ENCODE assay signal across 12 cellular contexts in genomic region chr7:41731486-41732278, GRCh38. TPM values are rescaled to one million over a fixed set of nuclear protein-coding genes. Genes with fewer than 3 reads are reported as not detected.
DNase-seq lines count a peak whose midpoint lies in the region; ATAC-seq, FAIRE-seq and TF ChIP-seq lines count a peak whose summit lies in the region.
"Had no signal": no experiment of that assay in that cellular context is flagged by ENCODE, and none has a peak within 500 bp of the region (broad histone marks: within the 10 kb centered on the region; RNA-seq: fewer than 3 reads in every experiment).

No MANE protein-coding gene starts in this region.

- H3K9me3 ChIP-seq in mesenchymal stem cell (ENCODE audit: control insufficient read depth, low read length) (no peaks in the 10 kb centered on the region), GM23248 (ENCODE audit: low read depth) (no peaks in the 10 kb centered on the region), kidney (ENCODE audit: control insufficient read depth in 1 of 2, low read length in 2 of 2) (no peaks in the 10 kb centered on the region)
- H3K9me3 ChIP-seq: left lung, tibial nerve had no signal

- H3F3A ChIP-seq in GM23248 (ENCODE audit: insufficient read depth): peaks cover 8% of the 10 kb centered on the region; the same call in 1 of the 2 replicates

- peaks cover 2% of the 10 kb centered on the region for H3K4me1 ChIP-seq in mesenchymal stem cell (ENCODE audit: control insufficient read depth, insufficient read depth, low read depth, low read length)
- no peaks in the 10 kb centered on the region for H3K4me1 ChIP-seq in GM23248 (ENCODE audit: insufficient read depth)
- no peaks in the 10 kb centered on the region for H3K4me1 ChIP-seq in kidney (ENCODE audit: control insufficient read depth in 1 of 2, insufficient read depth in 1 of 2, low read depth in 1 of 2, low read length in 2 of 2)

- peak overlapping the region; percentile 14 for H3K9ac ChIP-seq in mesenchymal stem cell (ENCODE audit: low read length)
- H3K9ac ChIP-seq in GM23248: no peak overlapping the region
- H3K9ac ChIP-seq in kidney (ENCODE audit: low read length in 2 of 2): no peak overlapping the region

- H4K8ac ChIP-seq in mesenchymal stem cell (ENCODE audit: low read length): no peak overlapping the region

- H3K14ac ChIP-seq in mesenchymal stem cell (ENCODE audit: low read length in 2 of 2): no peak overlapping the region

- H4K20me1 ChIP-seq in GM23248 (ENCODE audit: insufficient read depth): no peaks in the 10 kb centered on the region

- no peaks in the 10 kb centered on the region for H3K79me1 ChIP-seq in mesenchymal stem cell (replicated peaks; ENCODE audit: low read length, poor library complexity, severe bottlenecking)

- DNase-seq in mesenchymal stem cell (peak; percentile 37), GM23248 (no peak), kidney (no peak), posterior cingulate gyrus (no peak)
- DNase-seq in activated naive CD4-positive, alpha-beta T cell treated with anti-CD3 and anti-CD28 coated beads, Interleukin-2, amount 50 U/mL, for 16 hours: no peak
- DNase-seq: DMS79 treated with DMSO at 0.1 percent for 48 hours, KG1, left lung had no signal

- H3K27ac ChIP-seq in mesenchymal stem cell (ENCODE audit: low read length, poor library complexity, severe bottlenecking) (no peak overlapping the region), GM23248 (no peak overlapping the region), kidney (ENCODE audit: low read depth in 2 of 2, low read length in 2 of 2) (no peak overlapping the region)
- H3K27ac ChIP-seq: left lung, tibial nerve had no signal

- no peak overlapping the region for H2AK5ac ChIP-seq in mesenchymal stem cell (ENCODE audit: low read length, severe bottlenecking)

- no peak overlapping the region for H3K4me2 ChIP-seq in mesenchymal stem cell (ENCODE audit: low read length, poor library complexity, severe bottlenecking)
- no peak overlapping the region for H3K4me2 ChIP-seq in GM23248 (ENCODE audit: unreplicated experiment)

- ATAC-seq in GM18867 (IDR thresholded peaks at IDR 0.05; ENCODE audit: unreplicated experiment) (peak; percentile 99), GM21786 (IDR thresholded peaks at IDR 0.05; ENCODE audit: unreplicated experiment) (peak; percentile 97), HG03460 (IDR thresholded peaks at IDR 0.05; ENCODE audit: unreplicated experiment) (peak; percentile 94)
- ATAC-seq: left lung had no signal

- H2BK15ac ChIP-seq in mesenchymal stem cell (ENCODE audit: low read depth, poor library complexity, severe bottlenecking): no peak overlapping the region

- H3K36me3 ChIP-seq in mesenchymal stem cell (ENCODE audit: control insufficient read depth in 1 of 2, insufficient read depth in 2 of 2, low read depth in 1 of 2, low read length in 2 of 2) (no peaks in the 10 kb centered on the region), GM23248 (ENCODE audit: low read depth) (no peaks in the 10 kb centered on the region), kidney (ENCODE audit: control insufficient read depth in 1 of 2, insufficient read depth in 2 of 2, low read length in 2 of 2) (no peaks in the 10 kb centered on the region)
- H3K36me3 ChIP-seq: left lung, tibial nerve had no signal

- TF ChIP-seq CTCF in kidney (IDR thresholded peaks at IDR 0.05; ENCODE audit: borderline replicate concordance, extremely low read depth, insufficient read depth): no peak

- H2AFZ ChIP-seq in mesenchymal stem cell (ENCODE audit: low read depth, low read length): no peak overlapping the region
- no peak overlapping the region for H2AFZ ChIP-seq in GM23248

- no peak overlapping the region for H2BK5ac ChIP-seq in mesenchymal stem cell (ENCODE audit: low read depth, low read length, poor library complexity, severe bottlenecking)

- no peaks in the 10 kb centered on the region for H3K9me2 ChIP-seq in GM23248 (ENCODE audit: insufficient read depth)

- no peak overlapping the region for H2BK12ac ChIP-seq in mesenchymal stem cell (ENCODE audit: low read length in 2 of 2)

- H3K4me3 ChIP-seq in mesenchymal stem cell (ENCODE audit: insufficient read depth in 1 of 2, low read depth in 1 of 2, low read length in 2 of 2) (no peak overlapping the region), GM23248 (no peak overlapping the region), kidney (ENCODE audit: low read length in 2 of 2) (no peak overlapping the region)
- H3K4me3 ChIP-seq: left lung, tibial nerve had no signal

- in situ Hi-C loops in GM23248 (cut with MboI): no loop called here

- 92% methylated on average over 5 of the region's 6 CpGs for WGBS in mesenchymal stem cell
- 77 to 81% methylated on average over 6 of the region's 6 CpGs for WGBS in GM23248 (ENCODE audit: low coverage in 1 of 2, low lambda C conversion rate in 2 of 2, missing lambda C conversion rate in 2 of 2), 2 experiments

- no peak overlapping the region for H3K4ac ChIP-seq in mesenchymal stem cell (ENCODE audit: low read depth in 1 of 2, low read length in 2 of 2)

- FAIRE-seq in kidney (lab: Jason Lieb, UNC): no peak

- no peak overlapping the region for H3K18ac ChIP-seq in mesenchymal stem cell (ENCODE audit: low read depth in 1 of 2, low read length in 2 of 2)

- no peak overlapping the region for H3K23ac ChIP-seq in mesenchymal stem cell (ENCODE audit: low read length in 2 of 2)

- H3K79me2 ChIP-seq in GM23248 (ENCODE audit: insufficient read depth): no peaks in the 10 kb centered on the region

- intact Hi-C loops in kidney (cut with DNase I) (no loop called here), posterior cingulate gyrus (cut with DNase I) (loop anchor here (10.0 kb wide), 2 partner anchors 1407 to 1497 kb away; no protein-coding TSS in a partner anchor)

- no peak overlapping the region for H4K91ac ChIP-seq in mesenchymal stem cell (ENCODE audit: low read length)

- no peak overlapping the region for H2BK120ac ChIP-seq in mesenchymal stem cell (ENCODE audit: low read depth, low read length)

- H3K27me3 ChIP-seq in mesenchymal stem cell (ENCODE audit: control insufficient read depth in 1 of 2, insufficient read depth in 1 of 2, low read length in 2 of 2): no peaks in the 10 kb centered on the region
- no peaks in the 10 kb centered on the region for H3K27me3 ChIP-seq in GM23248 (replicated peaks; ENCODE audit: insufficient read depth)
- H3K27me3 ChIP-seq: left lung, tibial nerve had no signal

RNA-seq across cellular contexts. Expression of gene INHBA, which starts 28.8 kb away (rescaled TPM):
- 22.1 TPM for polyA plus RNA-seq in mesenchymal stem cell (2013, experiment 1 of 2)
- polyA plus RNA-seq in mesenchymal stem cell (2013, experiment 2 of 2): 22.6 TPM
- total RNA-seq in GM23248 (2014; rRNA removed; shearing (Covaris generic)): 5.2 and 5.5 TPM in 2 replicates
- polyA plus RNA-seq in GM23248 (2016; fragmentation: Nextera tagmentation; extraction: Ambion mirVana) (7.9 and 8.8 TPM in 2 replicates), kidney (ENCODE audit: insufficient read depth, low read depth, low replicate concordance) (0.49 TPM)
- total RNA-seq in kidney: 5.9 TPM
